22 cellular contexts compared by ENCODE assay signal in genomic region chr2:7977900-7978299, GRCh38.
A peak's percentile ranks its signal among the peaks of the same experiment; 100 is the strongest.
DNase-seq lines count a peak whose midpoint lies in the region; ATAC-seq and TF ChIP-seq lines count a peak whose summit lies in the region.
"Had no signal": no experiment of that assay in that cellular context is flagged by ENCODE, and none has a peak within 500 bp of the region (broad histone marks: within the 10 kb centered on the region; RNA-seq: fewer than 3 reads in every experiment).

No MANE protein-coding gene starts in this region.

- peak overlapping the region; percentile 44; the same call in 1 of the 2 replicates for H2AFZ ChIP-seq in GM23338

- H3K79me2 ChIP-seq in GM23338 (replicated peaks; ENCODE audit: insufficient read depth): no peaks in the 10 kb centered on the region

- no peak for TF ChIP-seq EP300 in tibial nerve (IDR thresholded peaks at IDR 0.05)

- H3K4me3 ChIP-seq in GM23338 (no peak overlapping the region), tibial nerve (no peak overlapping the region)
- H3K4me3 ChIP-seq: A549, HAP-1, K562, MG63, SJCRH30 had no signal

- no peaks in the 10 kb centered on the region for H3K27me3 ChIP-seq in GM23338 (ENCODE audit: insufficient read depth)
- no peaks in the 10 kb centered on the region for H3K27me3 ChIP-seq in tibial nerve
- H3K27me3 ChIP-seq: BE2C, MG63 had no signal

- no peak for TF ChIP-seq POLR2A in tibial nerve (IDR thresholded peaks at IDR 0.05)

- peak; percentile 65 for ATAC-seq in activated CD8-positive, alpha-beta memory T cell treated with anti-CD3 and anti-CD28 coated beads, Interleukin-2, amount 10 ng/mL, durations not matched to agents 7 days and 5 days
- ATAC-seq in GM23338 (no peak), GM19328 (IDR thresholded peaks at IDR 0.05; ENCODE audit: unreplicated experiment) (no peak)
- ATAC-seq in activated CD8-positive, alpha-beta T cell treated with anti-CD3 and anti-CD28 coated beads, Interleukin-2, amount 10 ng/mL, durations not matched to agents 7 days and 5 days: no peak
- ATAC-seq: HepG2, K562 had no signal

- H3K9me2 ChIP-seq in GM23338 (ENCODE audit: insufficient read depth): peaks cover 16% of the 10 kb centered on the region; the same call in 1 of the 2 replicates

- H3K9me3 ChIP-seq in tibial nerve: peaks cover 0 to 13% (median 1%) of the 10 kb centered on the region in 4 donors
- H3K9me3 ChIP-seq: BE2C, HAP-1, SJCRH30 had no signal

- H3K36me3 ChIP-seq in GM23338 (ENCODE audit: insufficient read depth) (no peaks in the 10 kb centered on the region), tibial nerve (no peaks in the 10 kb centered on the region)
- H3K36me3 ChIP-seq: BE2C, HAP-1, MG63, SJCRH30 had no signal

- peak overlapping the region; percentile 78 for H3K27ac Mint-ChIP-seq in activated CD8-positive, alpha-beta memory T cell treated with anti-CD3 and anti-CD28 coated beads, Interleukin-2, amount 10 ng/mL, durations not matched to agents 7 days and 5 days
- H3K27ac Mint-ChIP-seq in GM23338: no peak overlapping the region
- peak overlapping the region; percentile 47 for H3K27ac Mint-ChIP-seq in activated CD8-positive, alpha-beta T cell treated with anti-CD3 and anti-CD28 coated beads, Interleukin-2, amount 10 ng/mL, durations not matched to agents 7 days and 5 days

- H3K4me1 ChIP-seq in GM23338 (ENCODE audit: insufficient read depth) (peaks cover 8% of the 10 kb centered on the region), tibial nerve (no peaks in the 10 kb centered on the region)
- H3K4me1 ChIP-seq: A549, BE2C, Caco-2, HAP-1, SJCRH30 had no signal

- H3K4me2 ChIP-seq in GM23338: no peak overlapping the region
- H3K4me2 ChIP-seq: A549 had no signal

- H3F3A ChIP-seq in GM23338 (replicated peaks; ENCODE audit: low read depth): no peaks in the 10 kb centered on the region

- H3K27me3 Mint-ChIP-seq in activated CD8-positive, alpha-beta memory T cell treated with anti-CD3 and anti-CD28 coated beads, Interleukin-2, amount 10 ng/mL, durations not matched to agents 7 days and 5 days: no peaks in the 10 kb centered on the region
- peaks cover 3% of the 10 kb centered on the region for H3K27me3 Mint-ChIP-seq in GM23338 (ENCODE audit: insufficient read depth, low read depth, poor library complexity)
- peaks cover 9% of the 10 kb centered on the region for H3K27me3 Mint-ChIP-seq in activated CD8-positive, alpha-beta T cell treated with anti-CD3 and anti-CD28 coated beads, Interleukin-2, amount 10 ng/mL, durations not matched to agents 7 days and 5 days (ENCODE audit: low read depth)

- H3K36me3 Mint-ChIP-seq in activated CD8-positive, alpha-beta memory T cell treated with anti-CD3 and anti-CD28 coated beads, Interleukin-2, amount 10 ng/mL, durations not matched to agents 7 days and 5 days: peaks cover 10% of the 10 kb centered on the region
- peaks cover 6% of the 10 kb centered on the region; the same call in 2 of the 3 replicates for H3K36me3 Mint-ChIP-seq in GM23338 (ENCODE audit: low read depth)
- peaks cover 4% of the 10 kb centered on the region for H3K36me3 Mint-ChIP-seq in activated CD8-positive, alpha-beta T cell treated with anti-CD3 and anti-CD28 coated beads, Interleukin-2, amount 10 ng/mL, durations not matched to agents 7 days and 5 days (ENCODE audit: low read depth)

- in situ Hi-C loops in ACHN (cut with HindIII; ENCODE audit: low pct_ligation_motif_present, low pct_unique_long_range_greater_than_20kb, low sequenced_read_pairs): no loop called here

- POLR2A ChIA-PET in activated CD8-positive, alpha-beta T cell treated with anti-CD3 and anti-CD28 coated beads, Interleukin-2, amount 10 ng/mL, durations not matched to agents 7 days and 5 days (lab: Charles Lee): interaction anchor here (0.7 kb wide), 1 partner anchor 270 kb away, joined by 4 read pairs; no protein-coding TSS in a partner anchor

- peaks cover 2% of the 10 kb centered on the region for H3K9me3 Mint-ChIP-seq in activated CD8-positive, alpha-beta memory T cell treated with anti-CD3 and anti-CD28 coated beads, Interleukin-2, amount 10 ng/mL, durations not matched to agents 7 days and 5 days (ENCODE audit: low read depth)
- H3K9me3 Mint-ChIP-seq in GM23338: peaks cover 6% of the 10 kb centered on the region; the same call in 2 of the 3 replicates
- H3K9me3 Mint-ChIP-seq in activated CD8-positive, alpha-beta T cell treated with anti-CD3 and anti-CD28 coated beads, Interleukin-2, amount 10 ng/mL, durations not matched to agents 7 days and 5 days (ENCODE audit: insufficient read depth): peaks cover 13% of the 10 kb centered on the region

- TF ChIP-seq CTCF in GM23338 (conservative IDR thresholded peaks at IDR 0.05; ENCODE audit: low read depth in 2 of 2) (no peak), tibial nerve (IDR thresholded peaks at IDR 0.05) (no peak)

- DNase-seq in activated CD8-positive, alpha-beta memory T cell treated with anti-CD3 and anti-CD28 coated beads, Interleukin-2, amount 10 ng/mL, durations not matched to agents 7 days and 5 days: no peak
- no peak for DNase-seq in activated CD8-positive, alpha-beta memory T cell treated with anti-CD3 and anti-CD28 coated beads for 24 hours
- no peak for DNase-seq in GM23338 (ENCODE audit: low spot score)
- no peak for DNase-seq in activated CD8-positive, alpha-beta T cell treated with anti-CD3 and anti-CD28 coated beads, Interleukin-2, amount 10 ng/mL, durations not matched to agents 7 days and 5 days
- no peak for DNase-seq in ACHN
- DNase-seq in tibial nerve (ENCODE audit: low spot score in 2 of 2): no peak
- DNase-seq: BE2C, Caco-2, GDM1, MG63, NCI-H1694 treated with DMSO at 0.1 percent for 48 hours, NCI-H2081 treated with DMSO at 0.1 percent for 48 hours, NCI-H2171 treated with DMSO at 0.1 percent for 48 hours, NCI-H446 treated with DMSO at 0.1 percent for 48 hours, NCI-H526 treated with DMSO at 0.1 percent for 48 hours, OCI-M1, SJCRH30 had no signal

- peaks cover 20% of the 10 kb centered on the region for H3K4me1 Mint-ChIP-seq in activated CD8-positive, alpha-beta memory T cell treated with anti-CD3 and anti-CD28 coated beads, Interleukin-2, amount 10 ng/mL, durations not matched to agents 7 days and 5 days
- peaks cover 2% of the 10 kb centered on the region; the same call in 2 of the 3 replicates for H3K4me1 Mint-ChIP-seq in GM23338
- peaks cover 7% of the 10 kb centered on the region for H3K4me1 Mint-ChIP-seq in activated CD8-positive, alpha-beta T cell treated with anti-CD3 and anti-CD28 coated beads, Interleukin-2, amount 10 ng/mL, durations not matched to agents 7 days and 5 days (ENCODE audit: low read depth)

- no peak overlapping the region for H3K27ac ChIP-seq in GM23338 (ENCODE audit: low read depth)
- H3K27ac ChIP-seq in tibial nerve: no peak overlapping the region
- H3K27ac ChIP-seq: A549, SJCRH30 had no signal

- 56 to 60% methylated on average over 8 of the region's 8 CpGs for WGBS in tibial nerve, 2 donors

- H4K20me1 ChIP-seq in GM23338 (replicated peaks; ENCODE audit: insufficient read depth): no peaks in the 10 kb centered on the region

- CTCF ChIA-PET in activated CD8-positive, alpha-beta memory T cell treated with anti-CD3 and anti-CD28 coated beads, Interleukin-2, amount 10 ng/mL, durations not matched to agents 7 days and 5 days (lab: Charles Lee): no interaction called here
- CTCF ChIA-PET in activated CD8-positive, alpha-beta T cell treated with anti-CD3 and anti-CD28 coated beads, Interleukin-2, amount 10 ng/mL, durations not matched to agents 7 days and 5 days (lab: Charles Lee): interaction anchor here (1.0 to 1.5 kb wide), 4 partner anchors 12 to 253 kb away, joined by 3 to 4 read pairs (median 3); no protein-coding TSS in a partner anchor

- H3K4me3 Mint-ChIP-seq in activated CD8-positive, alpha-beta memory T cell treated with anti-CD3 and anti-CD28 coated beads, Interleukin-2, amount 10 ng/mL, durations not matched to agents 7 days and 5 days: peak overlapping the region; percentile 14
- no peak overlapping the region for H3K4me3 Mint-ChIP-seq in GM23338
- H3K4me3 Mint-ChIP-seq in activated CD8-positive, alpha-beta T cell treated with anti-CD3 and anti-CD28 coated beads, Interleukin-2, amount 10 ng/mL, durations not matched to agents 7 days and 5 days: no peak overlapping the region

TF ChIP-seq in GM23338, 12 proteins besides CTCF, POLR2A, EP300 and RAD21:
- TF ChIP-seq EZH2phosphoT487 (IDR thresholded peaks at IDR 0.05; ENCODE audit: unreplicated experiment) (no peak), REST (IDR thresholded peaks at IDR 0.05; ENCODE audit: unreplicated experiment) (no peak), POLR2AphosphoS5 (IDR thresholded peaks at IDR 0.05; ENCODE audit: low read depth) (no peak), EZH2 (IDR thresholded peaks at IDR 0.05; ENCODE audit: low read depth, unreplicated experiment) (no peak), CREB1 (CRISPR knock-in tag; IDR thresholded peaks at IDR 0.05; ENCODE audit: low read depth) (no peak), STAT1 (IDR thresholded peaks at IDR 0.05; ENCODE audit: unreplicated experiment) (no peak), ZNF331 (CRISPR knock-in tag; IDR thresholded peaks at IDR 0.05; ENCODE audit: low read depth) (no peak), JUNB (IDR thresholded peaks at IDR 0.05; ENCODE audit: unreplicated experiment) (no peak)
TF ChIP-seq in GM23338: peak in this region for 0.
